Comparison of ENCODE assay signal across 11 cellular contexts in the genomic region with DNA sequence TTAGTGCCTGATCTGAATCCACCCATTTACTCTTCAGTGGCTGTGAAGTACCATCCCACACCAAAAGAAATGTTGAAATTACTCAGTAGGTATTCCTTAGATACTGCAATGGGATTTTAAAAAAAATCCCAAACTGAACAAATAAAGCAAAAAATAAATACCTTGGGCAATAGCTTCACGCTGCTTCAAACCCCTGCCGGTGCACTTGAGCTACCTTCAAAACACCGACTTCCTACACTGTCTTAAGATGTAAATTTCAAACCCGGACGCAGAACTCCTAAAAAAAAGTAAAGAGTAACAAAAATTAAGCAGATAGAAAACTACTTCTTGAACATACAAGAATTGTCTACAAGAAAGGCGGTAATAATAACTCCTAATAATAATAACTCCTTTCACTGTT. TPM values are rescaled to one million over a fixed set of nuclear protein-coding genes. Genes with fewer than 3 reads are reported as not detected.
DNase-seq lines count a peak whose midpoint lies in the region; ATAC-seq, FAIRE-seq and TF ChIP-seq lines count a peak whose summit lies in the region.
"Had no signal": no experiment of that assay in that cellular context is flagged by ENCODE, and none has a peak within 500 bp of the region (broad histone marks: within the 10 kb centered on the region; RNA-seq: fewer than 3 reads in every experiment).

No MANE protein-coding gene starts in this region.

- no peak for TF ChIP-seq POLR2A in A549 (IDR thresholded peaks at IDR 0.05; ENCODE audit: low read length)

- ATAC-seq in A549, result no peak

- peaks cover 5% of the 10 kb centered on the region; the same call in 1 of the 2 replicates for H3K36me3 Mint-ChIP-seq in HFFc6 (ENCODE audit: low read depth)

- no peaks in the 10 kb centered on the region for H3K36me3 ChIP-seq in neural cell (ENCODE audit: insufficient read depth, low read length)

- peaks cover 6% of the 10 kb centered on the region for H3K27me3 Mint-ChIP-seq in HFFc6 (ENCODE audit: insufficient read depth)

- H3K9me3 Mint-ChIP-seq in HFFc6, result no peaks in the 10 kb centered on the region; the same call in 1 of the 2 replicates

- POLR2A ChIA-PET in A549 (lab: Yijun Ruan, JAX), result no interaction called here

- H3K4me2 ChIP-seq in A549 (peak overlapping the region; percentile 73; the same call in 2 of the 3 replicates), neural cell (ENCODE audit: low read length) (peak overlapping the region; percentile 9)

- peaks cover 10% of the 10 kb centered on the region; the same call in 1 of the 2 replicates for H3K4me1 Mint-ChIP-seq in HFFc6 (ENCODE audit: low read depth)

- H3K27me3 ChIP-seq in neural cell (ENCODE audit: insufficient read depth, low read depth, low read length), result peaks cover 40% of the 10 kb centered on the region

- H3K79me2 ChIP-seq in neural cell (replicated peaks; ENCODE audit: insufficient read depth, low read length), result no peaks in the 10 kb centered on the region

- no peak for FAIRE-seq in A549 (lab: Jason Lieb, UNC)

- no peak for DNase-seq in A549 (ENCODE audit: low read depth in 1 of 2, low spot score in 1 of 2)
- DNase-seq in HFFc6, result no peak
- no peak for DNase-seq in epithelial cell of proximal tubule (ENCODE audit: low read depth)
- DNase-seq in SK-N-DZ (ENCODE audit: low spot score), result no peak
- no peak for DNase-seq in HuH-7 (ENCODE audit: low spot score)
- no peak for DNase-seq in cortex of kidney (lab: John Stamatoyannopoulos, UW)
- DNase-seq in SKM-1 treated with dmso at 0.1 percent for 144 hours (lab: John Stamatoyannopoulos, UW; ENCODE audit: unreplicated experiment), result no peak
- DNase-seq: activated CD4-positive, CD25-positive, alpha-beta regulatory T cell treated with anti-CD3 and anti-CD28 coated beads, Interleukin-2, amount 50 U/mL, for 72 hours; NCI-H510A treated with DMSO at 0.1 percent for 48 hours had no signal

- no peaks in the 10 kb centered on the region for H4K20me1 ChIP-seq in neural cell (ENCODE audit: insufficient read depth)

- no peak for TF ChIP-seq EP300 in A549 (IDR thresholded peaks at IDR 0.05)
- no peak for TF ChIP-seq EP300 in neural cell (conservative IDR thresholded peaks at IDR 0.05; ENCODE audit: poor library complexity, severe bottlenecking)

- CTCF ChIA-PET in A549 (lab: Yijun Ruan, JAX), result interaction anchor here (1.2 kb wide), 1 partner anchor 15 kb away, joined by 4 read pairs; no protein-coding TSS in a partner anchor

- H3K9me3 ChIP-seq in A549 (0 out of 3 replicates have a peak, but pooled peaks cover 5% of the 10 kb centered on the region), neural cell (ENCODE audit: low read length) (no peaks in the 10 kb centered on the region)

- H3K4me3 ChIP-seq in A549 (no peak overlapping the region; the same call in 2 of the 3 replicates), epithelial cell of proximal tubule (ENCODE audit: low read depth, low read length) (peak overlapping the region; percentile 43), neural cell (ENCODE audit: low read length) (peak overlapping the region; percentile 61)

- no peak overlapping the region for H2AFZ ChIP-seq in neural cell (ENCODE audit: low read depth, low read length)

- no peaks in the 10 kb centered on the region for H3K4me1 ChIP-seq in A549

- H3K9me2 ChIP-seq in neural cell (ENCODE audit: insufficient read depth, low read length), result no peaks in the 10 kb centered on the region

- no peak for TF ChIP-seq CTCF in A549 (IDR thresholded peaks at IDR 0.05)
- no peak for TF ChIP-seq CTCF in HFFc6 (IDR thresholded peaks at IDR 0.05)
- no peak for TF ChIP-seq CTCF in epithelial cell of proximal tubule (conservative IDR thresholded peaks at IDR 0.05; ENCODE audit: low read depth, low read length)
- TF ChIP-seq CTCF in neural cell (IDR thresholded peaks at IDR 0.05; ENCODE audit: poor library complexity, severe bottlenecking), result no peak

- H3K27ac Mint-ChIP-seq in HFFc6, result peak overlapping the region; percentile 38; the same call in 1 of the 2 replicates

- TF ChIP-seq RAD21 in A549 (conservative IDR thresholded peaks at IDR 0.05 in 1 of 2, IDR thresholded peaks at IDR 0.05 in 1 of 2) (no peak), neural cell (conservative IDR thresholded peaks at IDR 0.05) (no peak)

- 78% methylated on average over 6 of the region's 6 CpGs for WGBS in A549 (ENCODE audit: missing lambda C conversion rate)

- no peak overlapping the region for H3K27ac ChIP-seq in A549
- no peak overlapping the region for H3K27ac ChIP-seq in neural cell (ENCODE audit: low read length)
- H3K27ac ChIP-seq: epithelial cell of prostate had no signal

- H3K9ac ChIP-seq in neural cell (ENCODE audit: low read length), result no peak overlapping the region

- no peaks in the 10 kb centered on the region for H3F3A ChIP-seq in neural cell (ENCODE audit: insufficient read depth, low read length, poor library complexity, severe bottlenecking)

- H3K4me3 Mint-ChIP-seq in HFFc6, result peak overlapping the region; percentile 92; the same call in 1 of the 2 replicates

TF ChIP-seq in A549, 52 proteins besides CTCF, POLR2A, EP300 and RAD21 (continues in another document):
- TF ChIP-seq NR3C1 (IDR thresholded peaks at IDR 0.05), result no peak
- no peak for TF ChIP-seq EHF (CRISPR knock-in tag; IDR thresholded peaks at IDR 0.05)
- no peak for TF ChIP-seq ZNF302 (CRISPR knock-in tag; IDR thresholded peaks at IDR 0.05)
- TF ChIP-seq, protein P1, sequence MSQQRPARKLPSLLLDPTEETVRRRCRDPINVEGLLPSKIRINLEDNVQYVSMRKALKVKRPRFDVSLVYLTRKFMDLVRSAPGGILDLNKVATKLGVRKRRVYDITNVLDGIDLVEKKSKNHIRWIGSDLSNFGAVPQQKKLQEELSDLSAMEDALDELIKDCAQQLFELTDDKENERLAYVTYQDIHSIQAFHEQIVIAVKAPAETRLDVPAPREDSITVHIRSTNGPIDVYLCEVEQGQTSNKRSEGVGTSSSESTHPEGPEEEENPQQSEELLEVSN (IDR thresholded peaks at IDR 0.05; ENCODE audit: borderline replicate concordance, low read depth), result no peak
- no peak for TF ChIP-seq ZSCAN20 (CRISPR knock-in tag; IDR thresholded peaks at IDR 0.05)
- TF ChIP-seq CHD4 (IDR thresholded peaks at IDR 0.05; ENCODE audit: borderline replicate concordance), result no peak
- no peak for TF ChIP-seq KDM5A (IDR thresholded peaks at IDR 0.05)
- TF ChIP-seq PHF8 (IDR thresholded peaks at IDR 0.05; ENCODE audit: borderline replicate concordance, low read depth), result no peak
- TF ChIP-seq SREBF2 (IDR thresholded peaks at IDR 0.05), result no peak
- TF ChIP-seq HOXB5 (CRISPR knock-in tag; IDR thresholded peaks at IDR 0.05), result no peak
- no peak for TF ChIP-seq HDAC2 (IDR thresholded peaks at IDR 0.05)
- TF ChIP-seq RCOR1 (IDR thresholded peaks at IDR 0.05; ENCODE audit: low read depth, low read length), result no peak
- TF ChIP-seq NFE2L2 (conservative IDR thresholded peaks at IDR 0.05; ENCODE audit: low read length), result no peak
- TF ChIP-seq CHD2 (IDR thresholded peaks at IDR 0.05; ENCODE audit: low read length, partially characterized antibody), result no peak
- TF ChIP-seq FOSL2 (IDR thresholded peaks at IDR 0.05), result no peak
- no peak for TF ChIP-seq FOSL2 (CRISPR knock-in tag; IDR thresholded peaks at IDR 0.05)
- TF ChIP-seq TP53 (CRISPR knock-in tag; IDR thresholded peaks at IDR 0.05), result no peak

TF ChIP-seq in neural cell, 6 proteins besides CTCF, POLR2A, EP300 and RAD21:
- no peak for TF ChIP-seq POLR2AphosphoS5 (IDR thresholded peaks at IDR 0.05)
- TF ChIP-seq, protein P2, sequence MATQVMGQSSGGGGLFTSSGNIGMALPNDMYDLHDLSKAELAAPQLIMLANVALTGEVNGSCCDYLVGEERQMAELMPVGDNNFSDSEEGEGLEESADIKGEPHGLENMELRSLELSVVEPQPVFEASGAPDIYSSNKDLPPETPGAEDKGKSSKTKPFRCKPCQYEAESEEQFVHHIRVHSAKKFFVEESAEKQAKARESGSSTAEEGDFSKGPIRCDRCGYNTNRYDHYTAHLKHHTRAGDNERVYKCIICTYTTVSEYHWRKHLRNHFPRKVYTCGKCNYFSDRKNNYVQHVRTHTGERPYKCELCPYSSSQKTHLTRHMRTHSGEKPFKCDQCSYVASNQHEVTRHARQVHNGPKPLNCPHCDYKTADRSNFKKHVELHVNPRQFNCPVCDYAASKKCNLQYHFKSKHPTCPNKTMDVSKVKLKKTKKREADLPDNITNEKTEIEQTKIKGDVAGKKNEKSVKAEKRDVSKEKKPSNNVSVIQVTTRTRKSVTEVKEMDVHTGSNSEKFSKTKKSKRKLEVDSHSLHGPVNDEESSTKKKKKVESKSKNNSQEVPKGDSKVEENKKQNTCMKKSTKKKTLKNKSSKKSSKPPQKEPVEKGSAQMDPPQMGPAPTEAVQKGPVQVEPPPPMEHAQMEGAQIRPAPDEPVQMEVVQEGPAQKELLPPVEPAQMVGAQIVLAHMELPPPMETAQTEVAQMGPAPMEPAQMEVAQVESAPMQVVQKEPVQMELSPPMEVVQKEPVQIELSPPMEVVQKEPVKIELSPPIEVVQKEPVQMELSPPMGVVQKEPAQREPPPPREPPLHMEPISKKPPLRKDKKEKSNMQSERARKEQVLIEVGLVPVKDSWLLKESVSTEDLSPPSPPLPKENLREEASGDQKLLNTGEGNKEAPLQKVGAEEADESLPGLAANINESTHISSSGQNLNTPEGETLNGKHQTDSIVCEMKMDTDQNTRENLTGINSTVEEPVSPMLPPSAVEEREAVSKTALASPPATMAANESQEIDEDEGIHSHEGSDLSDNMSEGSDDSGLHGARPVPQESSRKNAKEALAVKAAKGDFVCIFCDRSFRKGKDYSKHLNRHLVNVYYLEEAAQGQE (IDR thresholded peaks at IDR 0.05; ENCODE audit: borderline replicate concordance), result no peak
- TF ChIP-seq TAF1 (IDR thresholded peaks at IDR 0.05; ENCODE audit: low read depth), result no peak
- no peak for TF ChIP-seq SMC3 (conservative IDR thresholded peaks at IDR 0.05; ENCODE audit: poor library complexity)
- TF ChIP-seq EZH2 (IDR thresholded peaks at IDR 0.05; ENCODE audit: borderline replicate concordance, insufficient read depth, low read length, poor library complexity, severe bottlenecking), result no peak
- TF ChIP-seq MXI1 (conservative IDR thresholded peaks at IDR 0.05; ENCODE audit: poor library complexity, severe bottlenecking), result no peak
TF ChIP-seq in neural cell: peak in this region for 0.

RNA-seq across cellular contexts. Expression of a gene that starts 0.7 kb away (rescaled TPM):
- polyA plus RNA-seq in A549 (2011; rRNA removed) (0.01 TPM in 2 replicates), A549 (2017; fragmentation: RNase III; extraction: RNeasy Plus Mini Kit Qiagen cat#74134 plus additional on column Dnase treatment) (0.03 TPM in 1 of 3 replicates, not detected in the others), neural cell (0.32 TPM in 2 replicates)
- under 0.01 TPM in 1 of 2 replicates, not detected in the other for polyA plus RNA-seq in A549 (2012; cell fraction: cytosol; rRNA removed)
- polyA plus RNA-seq in A549 (2012; cell fraction: nucleus; rRNA removed), result not detected in 2 replicates
- polyA minus RNA-seq in A549 (2011; rRNA and poly(A)+ RNA removed), result 0.08 and 0.15 TPM in 2 replicates
- 1 to 10 TPM in 4 of 6 experiments, under 1 TPM in 2; 0.81 to 9.7 (median 8.2) TPM for total RNA-seq in HFFc6 (2021; fragmentation: NEBNext Ultra II Directional; extraction: Animal tissue kit (Norgen Biotek cat#: 25700))
- total RNA-seq in epithelial cell of proximal tubule, result under 0.01 and 0.23 TPM in 2 replicates
- polyA minus RNA-seq in neural cell, result 0.23 and 0.24 TPM in 2 replicates
- 0.01 TPM in 1 of 2 replicates, not detected in the other for polyA plus RNA-seq in SK-N-DZ (2014; cell fraction: cytosol; rRNA removed)
- 0.43 TPM in 1 of 2 replicates, not detected in the other for polyA plus RNA-seq in SK-N-DZ (2014; cell fraction: nucleus; rRNA removed)
